19 cellular contexts compared by ENCODE assay signal in genomic region chrX:136106920-136107534, GRCh38. TPM values are rescaled to one million over a fixed set of nuclear protein-coding genes. Genes with fewer than 3 reads are reported as not detected.
A peak's percentile ranks its signal among the peaks of the same experiment; 100 is the strongest.
DNase-seq lines count a peak whose midpoint lies in the region; ATAC-seq, FAIRE-seq and TF ChIP-seq lines count a peak whose summit lies in the region.
"Had no signal": no experiment of that assay in that cellular context is flagged by ENCODE, and none has a peak within 500 bp of the region (broad histone marks: within the 10 kb centered on the region; RNA-seq: fewer than 3 reads in every experiment).

No MANE protein-coding gene starts in this region.

- no peaks in the 10 kb centered on the region for H3F3A ChIP-seq in GM23248 (ENCODE audit: insufficient read depth)

- no peaks in the 10 kb centered on the region for H3K9me3 ChIP-seq in GM23248 (ENCODE audit: low read depth)
- H3K9me3 ChIP-seq in Panc1 (ENCODE audit: control insufficient read depth, insufficient read depth, low read depth, low read length): no peaks in the 10 kb centered on the region
- no peaks in the 10 kb centered on the region for H3K9me3 ChIP-seq in H1 (ENCODE audit: insufficient read depth in 2 of 2, low read depth in 1 of 2, low read length in 1 of 2)
- no peaks in the 10 kb centered on the region for H3K9me3 ChIP-seq in skeletal muscle satellite cell (replicated peaks; ENCODE audit: low read length)
- H3K9me3 ChIP-seq: SJCRH30 had no signal

- H4K5ac ChIP-seq in H1 (ENCODE audit: insufficient read length, low read depth, low read length): no peak overlapping the region

- CTCF ChIA-PET in Panc1 (lab: Charles Lee): interaction anchor here (0.6 kb wide), 1 partner anchor 21 kb away, joined by 3 read pairs; no protein-coding TSS in a partner anchor
- CTCF ChIA-PET in H1 (lab: Charles Lee; ENCODE audit: partially characterized antibody): interaction anchor here (1.0 to 1.2 kb wide), 2 partner anchors 8 to 9 kb away, joined by 3 read pairs; no protein-coding TSS in a partner anchor
- CTCF ChIA-PET in activated CD4-positive, alpha-beta memory T cell treated with anti-CD3 and anti-CD28 coated beads for 36 hours (lab: Charles Lee): no interaction called here

- H3K4me1 ChIP-seq in GM23248 (ENCODE audit: insufficient read depth) (no peaks in the 10 kb centered on the region), Panc1 (ENCODE audit: control insufficient read depth, insufficient read depth, low read length) (no peaks in the 10 kb centered on the region), H1 (replicated peaks in 1 of 4; ENCODE audit: control insufficient read depth in 3 of 4, insufficient read depth in 4 of 4, low read length in 3 of 4) (no peaks in the 10 kb centered on the region), skeletal muscle satellite cell (ENCODE audit: control insufficient read depth, insufficient read depth, low read length) (no peaks in the 10 kb centered on the region)
- H3K4me1 ChIP-seq: BLaER1, SJCRH30 had no signal

- H3K27ac ChIP-seq in GM23248 (no peak overlapping the region), Panc1 (ENCODE audit: low read length) (no peak overlapping the region), H1 (ENCODE audit: low read depth, low read length) (no peak overlapping the region)
- H3K27ac ChIP-seq: BLaER1, SJCRH30 had no signal

- H3K23me2 ChIP-seq in H1 (ENCODE audit: low read depth, low read length): no peaks in the 10 kb centered on the region

- no peak for TF ChIP-seq RAD21 in H1 (IDR thresholded peaks at IDR 0.05 in 1 of 2, conservative IDR thresholded peaks at IDR 0.05 in 1 of 2; ENCODE audit: low read depth in 2 of 2, low read length in 2 of 2)

- H3K4me3 ChIP-seq in GM23248: peak overlapping the region; percentile 45
- peak overlapping the region; percentile 19 to 38 for H3K4me3 ChIP-seq in Panc1 (ENCODE audit: low read depth in 2 of 2, low read length in 2 of 2)
- no peak overlapping the region for H3K4me3 ChIP-seq in H1 (ENCODE audit: extremely low read depth in 1 of 4, insufficient read depth in 2 of 4, low read depth in 3 of 4, low read length in 4 of 4)
- no peak overlapping the region for H3K4me3 ChIP-seq in skeletal muscle satellite cell (ENCODE audit: low read length)
- H3K4me3 ChIP-seq: BLaER1, SJCRH30 had no signal

- no peak overlapping the region for H2BK15ac ChIP-seq in H1 (ENCODE audit: low read length)

- H2BK5ac ChIP-seq in H1 (ENCODE audit: low read depth, low read length): no peak overlapping the region

- no peak overlapping the region for H4K8ac ChIP-seq in H1 (ENCODE audit: extremely low read depth, insufficient read depth, low read length)

- DNase-seq in GM23248 (peak; percentile 24), Panc1 (ENCODE audit: low read depth, low spot score) (no peak), H1 (ENCODE audit: low read depth in 1 of 2, low spot score in 2 of 2) (no peak), T-helper 1 cell (no peak), SHP77 treated with DMSO at 0.1 percent for 48 hours (lab: John Stamatoyannopoulos, UW) (no peak)
- no peak for DNase-seq in activated CD4-positive, alpha-beta memory T cell treated with anti-CD3 and anti-CD28 coated beads for 36 hours
- DNase-seq: CD4-positive, alpha-beta T cell; COR-L47; DMS79; H7; NCI-H1105; NCI-H146; NCI-H2029; NCI-H2227 treated with DMSO at 0.1 percent for 48 hours; NCI-H510A; SJCRH30; T-helper 17 cell had no signal

- H3K9ac ChIP-seq in GM23248 (peak overlapping the region; percentile 55), H1 (replicated peaks in 1 of 4; ENCODE audit: extremely low read depth in 1 of 4, low read depth in 3 of 4, low read length in 3 of 4) (no peak overlapping the region), skeletal muscle satellite cell (ENCODE audit: low read depth, low read length) (peak overlapping the region; percentile 21)
- H3K9ac ChIP-seq: BLaER1 had no signal

- H2BK20ac ChIP-seq in H1 (ENCODE audit: low read length): no peak overlapping the region

- H3K18ac ChIP-seq in H1 (ENCODE audit: extremely low read depth, low read length): no peak overlapping the region

- no peaks in the 10 kb centered on the region for H3K36me3 Mint-ChIP-seq in activated CD4-positive, alpha-beta memory T cell treated with anti-CD3 and anti-CD28 coated beads for 36 hours

- no TSS peak for BruUV-seq in Panc1 (replicated peaks; lab: Mats Ljungman, UMichigan)

- in situ Hi-C loops in GM23248 (cut with MboI) (no loop called here), Panc1 (cut with HindIII; ENCODE audit: low pct_unique_long_range_greater_than_20kb, low sequenced_read_pairs) (no loop called here)

- no peaks in the 10 kb centered on the region for H3K9me3 Mint-ChIP-seq in activated CD4-positive, alpha-beta memory T cell treated with anti-CD3 and anti-CD28 coated beads for 36 hours
- H3K9me3 Mint-ChIP-seq: CD4-positive, alpha-beta T cell had no signal

- H3K56ac ChIP-seq in H1 (replicated peaks; ENCODE audit: insufficient read length, low read depth, low read length): no peak overlapping the region

- H3K27me3 Mint-ChIP-seq in activated CD4-positive, alpha-beta memory T cell treated with anti-CD3 and anti-CD28 coated beads for 36 hours: no peaks in the 10 kb centered on the region
- H3K27me3 Mint-ChIP-seq: CD4-positive, alpha-beta T cell; T-helper 17 cell had no signal

- H3K4ac ChIP-seq in H1 (replicated peaks; ENCODE audit: insufficient read length, low read depth, low read length): no peak overlapping the region

- 41 to 50% methylated on average over 11 of the region's 11 CpGs for WGBS in GM23248 (ENCODE audit: low coverage in 1 of 2, low lambda C conversion rate in 2 of 2, missing lambda C conversion rate in 2 of 2), 2 experiments
- 91% methylated on average over 11 of the region's 11 CpGs; no CpG with 5 or more reads in 1 of the 2 experiments for whole genome bisulfite sequencing in H1 (ENCODE audit: extremely low coverage in 1 of 2, insufficient coverage in 1 of 2, insufficient read length in 1 of 2, insufficient replicate concordance in 2 of 2, low coverage in 1 of 2, low lambda C conversion rate in 2 of 2, missing lambda C conversion rate in 1 of 2), 2 experiments

- H2AK5ac ChIP-seq in H1 (ENCODE audit: low read depth, low read length): no peak overlapping the region

- TF ChIP-seq POLR2A in H1 (IDR thresholded peaks at IDR 0.05; ENCODE audit: control extremely low read depth in 1 of 2, low read depth in 2 of 2, low read length in 2 of 2): no peak

- H3K36me3 ChIP-seq in GM23248 (ENCODE audit: low read depth) (no peaks in the 10 kb centered on the region), Panc1 (ENCODE audit: control insufficient read depth, insufficient read depth, low read length) (no peaks in the 10 kb centered on the region), H1 (ENCODE audit: control insufficient read depth in 2 of 4, insufficient read depth in 4 of 4, low read length in 3 of 4) (no peaks in the 10 kb centered on the region), skeletal muscle satellite cell (ENCODE audit: insufficient read depth, low read length) (no peaks in the 10 kb centered on the region)
- H3K36me3 ChIP-seq: BLaER1, SJCRH30 had no signal

- TF ChIP-seq CTCF in Panc1 (IDR thresholded peaks at IDR 0.05): no peak
- TF ChIP-seq CTCF in H1 (IDR thresholded peaks at IDR 0.05; ENCODE audit: control extremely low read depth in 1 of 3, insufficient read depth in 1 of 3, low read depth in 1 of 3, low read length in 3 of 3): no peak

- no peak overlapping the region for H3K4me3 Mint-ChIP-seq in activated CD4-positive, alpha-beta memory T cell treated with anti-CD3 and anti-CD28 coated beads for 36 hours
- H3K4me3 Mint-ChIP-seq: CD4-positive, alpha-beta T cell; T-helper 17 cell had no signal

- H3K79me1 ChIP-seq in H1 (ENCODE audit: low read depth, low read length): no peaks in the 10 kb centered on the region

- no peaks in the 10 kb centered on the region for H4K20me1 ChIP-seq in GM23248 (ENCODE audit: insufficient read depth)
- H4K20me1 ChIP-seq in H1 (replicated peaks in 1 of 2; ENCODE audit: control insufficient read depth in 1 of 2, insufficient read depth in 2 of 2, low read length in 2 of 2): no peaks in the 10 kb centered on the region

- peak; percentile 86 for ATAC-seq in Panc1
- ATAC-seq: T-helper 17 cell had no signal

- no peak overlapping the region for H3K27ac Mint-ChIP-seq in activated CD4-positive, alpha-beta memory T cell treated with anti-CD3 and anti-CD28 coated beads for 36 hours
- H3K27ac Mint-ChIP-seq: CD4-positive, alpha-beta T cell; T-helper 17 cell had no signal

- no peaks in the 10 kb centered on the region for H3K4me1 Mint-ChIP-seq in activated CD4-positive, alpha-beta memory T cell treated with anti-CD3 and anti-CD28 coated beads for 36 hours (ENCODE audit: low read depth)
- H3K4me1 Mint-ChIP-seq: T-helper 17 cell had no signal

- no peaks in the 10 kb centered on the region for H3K79me2 ChIP-seq in GM23248 (ENCODE audit: insufficient read depth)
- H3K79me2 ChIP-seq in H1 (ENCODE audit: control insufficient read depth in 1 of 2, insufficient read depth in 2 of 2, low read length in 2 of 2): no peaks in the 10 kb centered on the region

- H2BK12ac ChIP-seq in H1 (ENCODE audit: low read depth, low read length): no peak overlapping the region

- H3K23ac ChIP-seq in H1 (ENCODE audit: insufficient read length): no peak overlapping the region

- peak overlapping the region; percentile 86 for H2AFZ ChIP-seq in GM23248
- H2AFZ ChIP-seq in H1 (ENCODE audit: low read length): no peak overlapping the region

- no peak overlapping the region for H2BK120ac ChIP-seq in H1 (replicated peaks; ENCODE audit: low read depth, low read length)

- H3K4me2 ChIP-seq in GM23248 (ENCODE audit: unreplicated experiment) (peak overlapping the region; percentile 57), H1 (ENCODE audit: insufficient read depth in 1 of 2, low read depth in 2 of 2, low read length in 2 of 2) (no peak overlapping the region), skeletal muscle satellite cell (ENCODE audit: low read length) (peak overlapping the region; percentile 58)
- H3K4me2 ChIP-seq: BLaER1 had no signal

- TF ChIP-seq EP300 in H1 (IDR thresholded peaks at IDR 0.05; ENCODE audit: borderline replicate concordance in 1 of 2, low read depth in 2 of 2, low read length in 2 of 2): no peak

- POLR2A ChIA-PET in Panc1 (lab: Charles Lee): no interaction called here
- POLR2A ChIA-PET in H1 (lab: Charles Lee; ENCODE audit: partially characterized antibody): no interaction called here
- POLR2A ChIA-PET in activated CD4-positive, alpha-beta memory T cell treated with anti-CD3 and anti-CD28 coated beads for 36 hours (lab: Charles Lee): no interaction called here

- H3K27me3 ChIP-seq in GM23248 (replicated peaks; ENCODE audit: insufficient read depth): no peaks in the 10 kb centered on the region
- H3K27me3 ChIP-seq in Panc1 (ENCODE audit: control insufficient read depth, insufficient read depth, low read length): no peaks in the 10 kb centered on the region
- no peaks in the 10 kb centered on the region for H3K27me3 ChIP-seq in H1 (replicated peaks in 1 of 4; ENCODE audit: control insufficient read depth in 3 of 4, extremely low read depth in 1 of 4, insufficient read depth in 3 of 4, low read length in 3 of 4)
- peaks cover 2% of the 10 kb centered on the region for H3K27me3 ChIP-seq in skeletal muscle satellite cell (ENCODE audit: control insufficient read depth, insufficient read depth, low read length)
- H3K27me3 ChIP-seq: SJCRH30 had no signal

- H3K14ac ChIP-seq in H1 (ENCODE audit: insufficient read length): no peak overlapping the region

- FAIRE-seq in H1 (lab: Jason Lieb, UNC): peak; percentile 48

- no peak overlapping the region for H4K91ac ChIP-seq in H1 (replicated peaks; ENCODE audit: insufficient read length, low read length)

- intact Hi-C loops in Panc1 (cut with micrococcal nuclease; ENCODE audit: unreplicated experiment): no loop called here
- intact Hi-C loops in activated CD4-positive, alpha-beta memory T cell treated with anti-CD3 and anti-CD28 coated beads for 36 hours (cut with micrococcal nuclease): no loop called here

- H3K9me2 ChIP-seq in GM23248 (ENCODE audit: insufficient read depth): no peaks in the 10 kb centered on the region

RNA-seq across cellular contexts. Expression of gene FHL1, which starts 40.3 kb away (rescaled TPM):
- 57.5 and 63.2 TPM in 2 replicates for total RNA-seq in GM23248 (2014; rRNA removed; shearing (Covaris generic))
- polyA plus RNA-seq in GM23248 (2016; fragmentation: Nextera tagmentation; extraction: Ambion mirVana) (55.1 and 55.8 TPM in 2 replicates), H1 (2011; rRNA removed) (37.1 and 45.0 TPM in 2 replicates)
- total RNA-seq in Panc1 (2021; ENCODE audit: unreplicated experiment): 67.9 TPM
- 20.0 TPM for polyA plus RNA-seq in Panc1 (2012; ENCODE audit: insufficient read length)
- 56.5 and 57.1 TPM in 2 replicates for total RNA-seq in H1 (2021; fragmentation: NEBNext Ultra II Directional; extraction: Animal tissue kit (Norgen Biotek cat#: 25700))
- polyA plus RNA-seq in H1 (2011; cell fraction: cytosol; rRNA removed): 49.7 TPM
- 47.7 TPM for polyA plus RNA-seq in H1 (2011; cell fraction: nucleus; rRNA removed)
- polyA plus RNA-seq in H1 (2012, experiment 1 of 2): 38.0 to 52.7 TPM (median 49.9 TPM) in 4 replicates
- polyA plus RNA-seq in H1 (2012, experiment 2 of 2): 24.8 TPM
- 32.7 TPM for polyA plus RNA-seq in H1 (2013, experiment 1 of 2)
- 33.7 TPM for polyA plus RNA-seq in H1 (2013, experiment 2 of 2)
- polyA minus RNA-seq in H1 (2011; rRNA and poly(A)+ RNA removed): 115 and 129 TPM in 2 replicates
- polyA minus RNA-seq in H1 (2011; cell fraction: cytosol; rRNA and poly(A)+ RNA removed): 29.1 TPM
- polyA minus RNA-seq in H1 (2011; cell fraction: nucleus; rRNA and poly(A)+ RNA removed): 29.4 TPM
- total RNA-seq in skeletal muscle satellite cell (2012; rRNA removed): 13.7 and 40.4 TPM in 2 replicates
- total RNA-seq in activated CD4-positive, alpha-beta memory T cell treated with anti-CD3 and anti-CD28 coated beads for 36 hours: 10 to 100 TPM; 33.9 to 37.5 TPM

Comparison
In these comparisons a context has a peak if more than half of its experiments do, and no peak if none do; other contexts are left out.
1. H3K4me2 ChIP-seq: peak in GM23248 (single experiment) and skeletal muscle satellite cell (single experiment); none in H1 (0 of 2).
2. H3K4me3 ChIP-seq: peak in GM23248 (single experiment) and Panc1 (2 of 2); none in H1 (0 of 4) and skeletal muscle satellite cell (single experiment).
3. H3K9ac ChIP-seq: peak in GM23248 (single experiment) and skeletal muscle satellite cell (single experiment); none in H1 (0 of 4).